Comparison of ENCODE assay signal across 18 cellular contexts in genomic region chr4:53547983-53548382, GRCh38. TPM values are rescaled to one million over a fixed set of nuclear protein-coding genes. Genes with fewer than 3 reads are reported as not detected.
DNase-seq lines count a peak whose midpoint lies in the region; ATAC-seq and TF ChIP-seq lines count a peak whose summit lies in the region.
"Had no signal": no experiment of that assay in that cellular context is flagged by ENCODE, and none has a peak within 500 bp of the region (broad histone marks: within the 10 kb centered on the region; RNA-seq: fewer than 3 reads in every experiment).

No MANE protein-coding gene starts in this region.

- TF ChIP-seq CTCF in chondrocyte (IDR thresholded peaks at IDR 0.05) (no peak), fibroblast of pulmonary artery (IDR thresholded peaks at IDR 0.05; ENCODE audit: low read length, missing control alignments) (no peak)

- H2AFZ ChIP-seq in ACC112 (ENCODE audit: low read length, unreplicated experiment): peak overlapping the region; percentile 34
- H2AFZ ChIP-seq: PC-9 had no signal

- H3K36me3 ChIP-seq in ACC112 (ENCODE audit: insufficient read depth, low read length): no peaks in the 10 kb centered on the region
- H3K36me3 ChIP-seq: BLaER1 had no signal

- peaks cover 7% of the 10 kb centered on the region for H3K9me3 Mint-ChIP-seq in chondrocyte (ENCODE audit: low read depth)

- no peaks in the 10 kb centered on the region for H3K27me3 ChIP-seq in ACC112 (ENCODE audit: insufficient read depth, low read length)
- H3K27me3 ChIP-seq: BLaER1 had no signal

- H3K27ac Mint-ChIP-seq in chondrocyte (ENCODE audit: unreplicated experiment): peak overlapping the region; percentile 76
- H3K27ac Mint-ChIP-seq: CD4-positive, alpha-beta memory T cell had no signal

- no peaks in the 10 kb centered on the region for H3K79me2 ChIP-seq in ACC112 (ENCODE audit: control insufficient read depth, insufficient read depth, low read length, unreplicated experiment)

- no peak overlapping the region for H3K4me3 Mint-ChIP-seq in chondrocyte (ENCODE audit: unreplicated experiment)
- H3K4me3 Mint-ChIP-seq: CD4-positive, alpha-beta memory T cell had no signal

- DNase-seq in HT1080 (ENCODE audit: low read depth) (peak; percentile 52), chondrocyte (ENCODE audit: low spot score) (no peak), fibroblast of pulmonary artery (ENCODE audit: low read depth) (peak; percentile 65), NCI-H226 (no peak)
- no peak for DNase-seq in stimulated activated CD4-positive, alpha-beta T cell treated with anti-CD3 and anti-CD28 coated beads, Interleukin-1b, Interleukin-23, amount 100 ng/mL, for 48 hours
- DNase-seq: CD4-positive, alpha-beta memory T cell; IMR-90; MM.1S; NCI-H1092; NCI-H1436 treated with DMSO at 0.1 percent for 48 hours; NCI-H2029; NCI-H526; PC-9 had no signal

- no peak overlapping the region for H3K4me3 ChIP-seq in ACC112 (ENCODE audit: low read depth, low read length)
- no peak overlapping the region for H3K4me3 ChIP-seq in fibroblast of pulmonary artery (replicated peaks; ENCODE audit: low read depth, low read length)
- H3K4me3 ChIP-seq: BLaER1, PC-9 had no signal

- no peaks in the 10 kb centered on the region for H3K27me3 Mint-ChIP-seq in chondrocyte (ENCODE audit: low read depth)

- ATAC-seq in HG02759 (IDR thresholded peaks at IDR 0.05; ENCODE audit: unreplicated experiment) (no peak), HG02981 (IDR thresholded peaks at IDR 0.05; ENCODE audit: unreplicated experiment) (no peak)

- peaks cover 11% of the 10 kb centered on the region for H3K4me1 ChIP-seq in ACC112 (ENCODE audit: control insufficient read depth, insufficient read depth, low read length, unreplicated experiment)
- H3K4me1 ChIP-seq: BLaER1 had no signal

- no peak overlapping the region for H3K27ac ChIP-seq in ACC112 (ENCODE audit: low read depth, low read length)
- H3K27ac ChIP-seq: BLaER1, HL-60, PC-9 had no signal

- no peaks in the 10 kb centered on the region for H3K36me3 Mint-ChIP-seq in chondrocyte (ENCODE audit: low read depth)
- H3K36me3 Mint-ChIP-seq: CD4-positive, alpha-beta memory T cell had no signal

- H3K4me1 Mint-ChIP-seq in chondrocyte (ENCODE audit: low read depth): peaks cover 45% of the 10 kb centered on the region
- H3K4me1 Mint-ChIP-seq: CD4-positive, alpha-beta memory T cell had no signal

RNA-seq across cellular contexts. Expression of gene LNX1, which starts 43.3 kb away (rescaled TPM):
- total RNA-seq in HT1080 (2014; rRNA removed; shearing (Covaris generic)): 0.87 and 1.3 TPM in 2 replicates
- polyA plus RNA-seq in HT1080 (2015; cell fraction: cytosol; rRNA removed): 1.5 and 2.9 TPM in 2 replicates
- polyA plus RNA-seq in HT1080 (2015; cell fraction: nucleus; rRNA removed): 0.82 and 3.2 TPM in 2 replicates
- 1.1 to 2.3 TPM (median 1.8 TPM) in 3 replicates for total RNA-seq in chondrocyte
- total RNA-seq: CD4-positive, alpha-beta memory T cell had no signal

Comparison
In these comparisons a context has a peak if more than half of its experiments do, and no peak if none do; other contexts are left out.
1. DNase-seq: peak in HT1080 (single experiment) and fibroblast of pulmonary artery (single experiment); none in chondrocyte (single experiment), stimulated activated CD4-positive, alpha-beta T cell treated with anti-CD3 and anti-CD28 coated beads, Interleukin-1b, Interleukin-23, amount 100 ng/mL, for 48 hours (single experiment) and NCI-H226 (single experiment).